ENCODE assay signal across 8 cellular contexts in genomic region chr6:52286798-52287432, GRCh38. TPM values are rescaled to one million over a fixed set of nuclear protein-coding genes. Genes with fewer than 3 reads are reported as not detected.
DNase-seq lines count a peak whose midpoint lies in the region; ATAC-seq and TF ChIP-seq lines count a peak whose summit lies in the region.

No MANE protein-coding gene starts in this region.

- in situ Hi-C loops in Caki2 (cut with HindIII; ENCODE audit: low pct_unique_long_range_greater_than_20kb, low sequenced_read_pairs), result loop anchor here (10.0 to 25.0 kb wide), 2 partner anchors 118 to 375 kb away; partner anchors contain the start of gene TMEM14A

- ATAC-seq in aorta (ENCODE audit: low FRiP score) (no peak), HG02884 (IDR thresholded peaks at IDR 0.05; ENCODE audit: unreplicated experiment) (no peak)

- no peaks in the 10 kb centered on the region for H3K4me1 ChIP-seq in NT2/D1 (ENCODE audit: insufficient read depth, insufficient read length)
- H3K4me1 ChIP-seq in aorta (ENCODE audit: control insufficient read depth in 1 of 2, insufficient read depth in 2 of 2, low read length in 2 of 2), result peaks cover 2 to 4% of the 10 kb centered on the region in 2 donors

- H3K27ac ChIP-seq in aorta (ENCODE audit: low read depth in 1 of 2, low read length in 2 of 2), result no peak overlapping the region

- TF ChIP-seq CTCF in fibroblast of mammary gland (conservative IDR thresholded peaks at IDR 0.05; ENCODE audit: control insufficient read depth, insufficient read depth, low read depth, low read length), result peak; percentile 97

- WGBS in aorta, 2 donors, result 22 to 24% methylated on average over 2 of the region's 2 CpGs

- H3K9ac ChIP-seq in NT2/D1 (ENCODE audit: insufficient read length, low read depth), result no peak overlapping the region

- no peaks in the 10 kb centered on the region for H3K9me3 ChIP-seq in NT2/D1 (ENCODE audit: insufficient read depth, low read length)
- H3K9me3 ChIP-seq in aorta (ENCODE audit: control insufficient read depth, low read length), result no peaks in the 10 kb centered on the region

- H3K36me3 ChIP-seq in NT2/D1 (ENCODE audit: insufficient read depth, insufficient read length, low read length) (peaks cover 8% of the 10 kb centered on the region), aorta (ENCODE audit: control insufficient read depth in 1 of 2, insufficient read depth in 2 of 2, low read length in 1 of 2) (peaks cover 0 to 1% of the 10 kb centered on the region in 2 donors)

- H3K4me3 ChIP-seq in NT2/D1 (ENCODE audit: insufficient read length, low read depth) (no peak overlapping the region), fibroblast of mammary gland (ENCODE audit: control insufficient read depth, low read depth, low read length) (no peak overlapping the region), aorta (ENCODE audit: low read length in 2 of 2) (no peak overlapping the region)

- DNase-seq in Caki2 (ENCODE audit: low read depth) (peak; percentile 68), HUDEP-2 (lab: John Stamatoyannopoulos, UW; ENCODE audit: unreplicated experiment in 76 of 76) (peak in 69 of 76 experiments; percentile 13 to 84 (median 63)), NT2/D1 (ENCODE audit: low read depth, low spot score) (peak; percentile 27), fibroblast of mammary gland (ENCODE audit: low read depth) (peak; percentile 77), occipital lobe (lab: John Stamatoyannopoulos, UW) (peak; percentile 50), aorta (peak; percentile 83 to 85)
- DNase-seq in activated T-cell treated with anti-CD3 and anti-CD28 coated beads, Interleukin-2, amount 50 U/mL, for 1 hour, result peak; percentile 53

- no peaks in the 10 kb centered on the region for H3K27me3 ChIP-seq in NT2/D1 (ENCODE audit: insufficient read depth, insufficient read length)
- no peaks in the 10 kb centered on the region for H3K27me3 ChIP-seq in aorta (ENCODE audit: control insufficient read depth in 1 of 2, insufficient read depth in 2 of 2, low read length in 1 of 2)

- intact Hi-C loops in aorta (cut with DNase I), result loop anchor here (5.0 to 10.0 kb wide), 2 partner anchors 110 to 378 kb away; no protein-coding TSS in a partner anchor

RNA-seq across cellular contexts. Expression of gene MCM3, which starts 2.4 kb away (rescaled TPM):
- total RNA-seq in Caki2 (2014; rRNA removed; shearing (Covaris generic); ENCODE audit: low replicate concordance), result 209 and 231 TPM in 2 replicates
- 15.0 TPM for total RNA-seq in occipital lobe
- total RNA-seq in aorta, result 10 to 100 TPM; 24.5 to 30.5 TPM
- 10 to 100 TPM; 11.6 to 21.6 TPM for polyA plus RNA-seq in aorta

RNA-seq across cellular contexts. Expression of gene IL17F, which starts 42.6 kb away (rescaled TPM):
- not detected in 2 replicates for total RNA-seq in Caki2 (2014; rRNA removed; shearing (Covaris generic); ENCODE audit: low replicate concordance)
- total RNA-seq in occipital lobe (not detected), aorta (not detected)
- not detected for polyA plus RNA-seq in aorta

Comparison
In these comparisons a context has a peak if more than half of its experiments do, and no peak if none do; other contexts are left out.
1. DNase-seq: peak in every context shown above with its lines; median percentile 84 in aorta; 77 in fibroblast of mammary gland; 68 in Caki2; 63 in HUDEP-2; 53 in activated T-cell treated with anti-CD3 and anti-CD28 coated beads, Interleukin-2, amount 50 U/mL, for 1 hour; 50 in occipital lobe; 27 in NT2/D1.